In the genomic region with DNA sequence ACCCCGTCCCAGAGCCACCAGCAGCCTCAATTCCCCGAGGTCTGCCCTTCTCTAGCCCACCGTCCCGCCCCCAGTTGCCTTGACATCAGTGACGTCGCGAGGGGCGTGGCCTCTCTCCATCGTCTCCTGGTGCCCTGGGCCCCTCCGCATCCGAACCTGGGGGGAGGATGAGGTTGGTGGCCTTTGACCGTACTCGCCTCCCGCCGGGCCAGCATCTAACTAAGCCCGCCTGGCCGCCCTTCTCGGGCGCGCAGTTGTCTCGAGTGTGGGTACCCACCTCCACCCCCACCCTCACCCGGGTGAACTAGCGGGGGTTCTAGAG, we compare ENCODE assay signal across 8 cellular contexts. TPM values are rescaled to one million over a fixed set of nuclear protein-coding genes. Genes with fewer than 3 reads are reported as not detected.
DNase-seq lines count a peak whose midpoint lies in the region; ATAC-seq and TF ChIP-seq lines count a peak whose summit lies in the region.

No MANE protein-coding gene starts in this region.

- H3K36me3 ChIP-seq in Panc1 (ENCODE audit: control insufficient read depth, insufficient read depth, low read length): no peaks in the 10 kb centered on the region
- peaks cover 0 to 3% (median 0%) of the 10 kb centered on the region in 3 experiments for H3K36me3 ChIP-seq in naive thymus-derived CD4-positive, alpha-beta T cell (ENCODE audit: control insufficient read depth in 2 of 3, insufficient read depth in 3 of 3, low read length in 3 of 3)

- H3K4me3 ChIP-seq in Panc1 (ENCODE audit: low read depth in 2 of 2, low read length in 2 of 2): peak overlapping the region; percentile 67 to 75
- peak overlapping the region; percentile 94 for H3K4me3 ChIP-seq in naive thymus-derived CD4-positive, alpha-beta T cell (ENCODE audit: low read length)

- DNase-seq in D341Med (ENCODE audit: low spot score) (peak; percentile 87), HuH-7.5 (ENCODE audit: low spot score) (peak; percentile 78), Panc1 (ENCODE audit: low read depth, low spot score) (no peak), fibroblast of gingiva (ENCODE audit: low read depth) (peak; percentile 89)
- DNase-seq in activated T-helper 1 cell treated with anti-CD3 and anti-CD28 coated beads, Interleukin-12 subunit alpha, Interleukin-12 subunit beta, Interleukin-2, Interleukin-4 antibody, amounts not matched to agents 30 ng/mL and 10 ng/mL and 1 ng/mL, durations not matched to agents 14 hours and 24 hours and 36 hours (ENCODE audit: low spot score): peak; percentile 92
- peak; percentile 86 to 95 (median 93) for DNase-seq in naive thymus-derived CD4-positive, alpha-beta T cell

- no peaks in the 10 kb centered on the region for H3K9me3 Mint-ChIP-seq in activated T-helper 1 cell treated with anti-CD3 and anti-CD28 coated beads, Interleukin-12 subunit alpha, Interleukin-12 subunit beta, Interleukin-2, Interleukin-4 antibody, amounts not matched to agents 30 ng/mL and 10 ng/mL and 1 ng/mL, durations not matched to agents 14 hours and 24 hours and 36 hours
- no peaks in the 10 kb centered on the region for H3K9me3 Mint-ChIP-seq in naive thymus-derived CD4-positive, alpha-beta T cell
- H3K9me3 Mint-ChIP-seq in stimulated activated memory B cell treated with anti-CD40 and anti-IgM and Interleukin-4, amounts not matched to agents 10 μg/mL and 1 μg/mL and 100 μg/mL, for 72 hours: no peaks in the 10 kb centered on the region

- peaks cover 38% of the 10 kb centered on the region for H3K4me1 ChIP-seq in Panc1 (ENCODE audit: control insufficient read depth, insufficient read depth, low read length)
- peaks cover 73 to 83% of the 10 kb centered on the region in 2 donors for H3K4me1 ChIP-seq in naive thymus-derived CD4-positive, alpha-beta T cell (ENCODE audit: control insufficient read depth in 2 of 2, insufficient read depth in 2 of 2, low read length in 2 of 2)

- POLR2A ChIA-PET in Panc1 (lab: Charles Lee): no interaction called here
- POLR2A ChIA-PET in naive thymus-derived CD4-positive, alpha-beta T cell (lab: Charles Lee): interaction anchor here (1.0 to 12.1 kb wide), 12 partner anchors 10 to 146 kb away, joined by 3 to 157 read pairs (median 8); a partner anchor contains a TSS

- TF ChIP-seq CTCF in Panc1 (IDR thresholded peaks at IDR 0.05): no peak

- in situ Hi-C loops in Panc1 (cut with HindIII; ENCODE audit: low pct_unique_long_range_greater_than_20kb, low sequenced_read_pairs): no loop called here

- peak overlapping the region; percentile 84 for H3K27ac ChIP-seq in Panc1 (ENCODE audit: low read length)
- peak overlapping the region; percentile 97 for H3K27ac ChIP-seq in naive thymus-derived CD4-positive, alpha-beta T cell (ENCODE audit: low read depth, low read length)

- H3K27me3 Mint-ChIP-seq in activated T-helper 1 cell treated with anti-CD3 and anti-CD28 coated beads, Interleukin-12 subunit alpha, Interleukin-12 subunit beta, Interleukin-2, Interleukin-4 antibody, amounts not matched to agents 30 ng/mL and 10 ng/mL and 1 ng/mL, durations not matched to agents 14 hours and 24 hours and 36 hours (ENCODE audit: insufficient read depth): no peaks in the 10 kb centered on the region
- no peaks in the 10 kb centered on the region for H3K27me3 Mint-ChIP-seq in naive thymus-derived CD4-positive, alpha-beta T cell
- H3K27me3 Mint-ChIP-seq in stimulated activated memory B cell treated with anti-CD40 and anti-IgM and Interleukin-4, amounts not matched to agents 10 μg/mL and 1 μg/mL and 100 μg/mL, for 72 hours: no peaks in the 10 kb centered on the region

- H3K4me3 Mint-ChIP-seq in activated T-helper 1 cell treated with anti-CD3 and anti-CD28 coated beads, Interleukin-12 subunit alpha, Interleukin-12 subunit beta, Interleukin-2, Interleukin-4 antibody, amounts not matched to agents 30 ng/mL and 10 ng/mL and 1 ng/mL, durations not matched to agents 14 hours and 24 hours and 36 hours: peak overlapping the region; percentile 85
- H3K4me3 Mint-ChIP-seq in naive thymus-derived CD4-positive, alpha-beta T cell: peak overlapping the region; percentile 76 to 92 (median 88)
- peak overlapping the region; percentile 89 for H3K4me3 Mint-ChIP-seq in stimulated activated memory B cell treated with anti-CD40 and anti-IgM and Interleukin-4, amounts not matched to agents 10 μg/mL and 1 μg/mL and 100 μg/mL, for 72 hours

- intact Hi-C loops in Panc1 (cut with micrococcal nuclease; ENCODE audit: unreplicated experiment): no loop called here
- intact Hi-C loops in activated T-helper 1 cell treated with anti-CD3 and anti-CD28 coated beads, Interleukin-12 subunit alpha, Interleukin-12 subunit beta, Interleukin-2, Interleukin-4 antibody, amounts not matched to agents 30 ng/mL and 10 ng/mL and 1 ng/mL, durations not matched to agents 14 hours and 24 hours and 36 hours (cut with micrococcal nuclease): loop anchor here (1.0 kb wide), 1 partner anchor 42 kb away; no protein-coding TSS in a partner anchor
- intact Hi-C loops in naive thymus-derived CD4-positive, alpha-beta T cell (cut with micrococcal nuclease): loop anchor here in 1 of 2 donors (1.0 to 10.0 kb wide), 2 partner anchors 129 to 363 kb away; no protein-coding TSS in a partner anchor

- CTCF ChIA-PET in Panc1 (lab: Charles Lee): no interaction called here
- CTCF ChIA-PET in naive thymus-derived CD4-positive, alpha-beta T cell (lab: Charles Lee): interaction anchor here (1.1 to 10.0 kb wide), 3 partner anchors 91 to 149 kb away, joined by 5 to 193 read pairs (median 141); no protein-coding TSS in a partner anchor

- BruUV-seq in Panc1 (replicated peaks; lab: Mats Ljungman, UMichigan): no TSS peak

- H3K4me1 Mint-ChIP-seq in activated T-helper 1 cell treated with anti-CD3 and anti-CD28 coated beads, Interleukin-12 subunit alpha, Interleukin-12 subunit beta, Interleukin-2, Interleukin-4 antibody, amounts not matched to agents 30 ng/mL and 10 ng/mL and 1 ng/mL, durations not matched to agents 14 hours and 24 hours and 36 hours (ENCODE audit: low read depth): peaks cover 68% of the 10 kb centered on the region
- peaks cover 55 to 87% (median 78%) of the 10 kb centered on the region in 7 donors for H3K4me1 Mint-ChIP-seq in naive thymus-derived CD4-positive, alpha-beta T cell
- peaks cover 48% of the 10 kb centered on the region for H3K4me1 Mint-ChIP-seq in stimulated activated memory B cell treated with anti-CD40 and anti-IgM and Interleukin-4, amounts not matched to agents 10 μg/mL and 1 μg/mL and 100 μg/mL, for 72 hours

- H3K27ac Mint-ChIP-seq in activated T-helper 1 cell treated with anti-CD3 and anti-CD28 coated beads, Interleukin-12 subunit alpha, Interleukin-12 subunit beta, Interleukin-2, Interleukin-4 antibody, amounts not matched to agents 30 ng/mL and 10 ng/mL and 1 ng/mL, durations not matched to agents 14 hours and 24 hours and 36 hours: peak overlapping the region; percentile 81
- H3K27ac Mint-ChIP-seq in naive thymus-derived CD4-positive, alpha-beta T cell: peak overlapping the region; percentile 90 to 99 (median 94)
- peak overlapping the region; percentile 85 for H3K27ac Mint-ChIP-seq in stimulated activated memory B cell treated with anti-CD40 and anti-IgM and Interleukin-4, amounts not matched to agents 10 μg/mL and 1 μg/mL and 100 μg/mL, for 72 hours

- no peaks in the 10 kb centered on the region for H3K9me3 ChIP-seq in Panc1 (ENCODE audit: control insufficient read depth, insufficient read depth, low read depth, low read length)
- no peaks in the 10 kb centered on the region for H3K9me3 ChIP-seq in naive thymus-derived CD4-positive, alpha-beta T cell (ENCODE audit: control insufficient read depth in 2 of 3, low read length in 3 of 3)

- ATAC-seq in GM21390 (IDR thresholded peaks at IDR 0.05; ENCODE audit: unreplicated experiment) (peak; percentile 47), Panc1 (peak; percentile 81)
- peak; percentile 72 for ATAC-seq in naive thymus-derived CD4-positive, alpha-beta T cell
- peak; percentile 85 for ATAC-seq in stimulated activated memory B cell treated with anti-CD40 and anti-IgM and Interleukin-4, amounts not matched to agents 10 μg/mL and 1 μg/mL and 100 μg/mL, for 72 hours

- H3K27me3 ChIP-seq in Panc1 (ENCODE audit: control insufficient read depth, insufficient read depth, low read length): no peaks in the 10 kb centered on the region
- no peaks in the 10 kb centered on the region for H3K27me3 ChIP-seq in naive thymus-derived CD4-positive, alpha-beta T cell (ENCODE audit: control insufficient read depth in 2 of 2, insufficient read depth in 2 of 2, low read length in 2 of 2)

- H3K36me3 Mint-ChIP-seq in activated T-helper 1 cell treated with anti-CD3 and anti-CD28 coated beads, Interleukin-12 subunit alpha, Interleukin-12 subunit beta, Interleukin-2, Interleukin-4 antibody, amounts not matched to agents 30 ng/mL and 10 ng/mL and 1 ng/mL, durations not matched to agents 14 hours and 24 hours and 36 hours (ENCODE audit: low read depth): no peaks in the 10 kb centered on the region
- no peaks in the 10 kb centered on the region for H3K36me3 Mint-ChIP-seq in naive thymus-derived CD4-positive, alpha-beta T cell
- no peaks in the 10 kb centered on the region for H3K36me3 Mint-ChIP-seq in stimulated activated memory B cell treated with anti-CD40 and anti-IgM and Interleukin-4, amounts not matched to agents 10 μg/mL and 1 μg/mL and 100 μg/mL, for 72 hours

RNA-seq across cellular contexts. Expression of a gene that starts 5.5 kb away (rescaled TPM):
- total RNA-seq in Panc1 (2021; ENCODE audit: unreplicated experiment): 1.4 TPM
- 0.99 TPM for polyA plus RNA-seq in Panc1 (2012; ENCODE audit: insufficient read length)
- 0.24 and 0.41 TPM in 2 replicates for total RNA-seq in activated T-helper 1 cell treated with anti-CD3 and anti-CD28 coated beads, Interleukin-12 subunit alpha, Interleukin-12 subunit beta, Interleukin-2, Interleukin-4 antibody, amounts not matched to agents 30 ng/mL and 10 ng/mL and 1 ng/mL, durations not matched to agents 14 hours and 24 hours and 36 hours
- total RNA-seq in naive thymus-derived CD4-positive, alpha-beta T cell: 1 to 10 TPM in 4 of 5 experiments, under 1 TPM in 1; 0.78 to 1.8 (median 1.4) TPM
- polyA plus RNA-seq in naive thymus-derived CD4-positive, alpha-beta T cell: 1 to 10 TPM; 1.0 to 1.2 TPM

RNA-seq across cellular contexts. Expression of a gene that starts 42.7 kb away (rescaled TPM):
- total RNA-seq in Panc1 (2021; ENCODE audit: unreplicated experiment): 25.2 TPM
- 14.9 TPM for polyA plus RNA-seq in Panc1 (2012; ENCODE audit: insufficient read length)
- total RNA-seq in activated T-helper 1 cell treated with anti-CD3 and anti-CD28 coated beads, Interleukin-12 subunit alpha, Interleukin-12 subunit beta, Interleukin-2, Interleukin-4 antibody, amounts not matched to agents 30 ng/mL and 10 ng/mL and 1 ng/mL, durations not matched to agents 14 hours and 24 hours and 36 hours: 60.9 and 62.4 TPM in 2 replicates
- 10 to 100 TPM; 56.7 to 83.3 (median 79.4) TPM for total RNA-seq in naive thymus-derived CD4-positive, alpha-beta T cell
- polyA plus RNA-seq in naive thymus-derived CD4-positive, alpha-beta T cell: 100 to 1,000 TPM; 101 to 324 TPM

RNA-seq across cellular contexts. Expression of a gene that starts 45.0 kb away (rescaled TPM):
- total RNA-seq in Panc1 (2021; ENCODE audit: unreplicated experiment): 0.57 TPM
- not detected for polyA plus RNA-seq in Panc1 (2012; ENCODE audit: insufficient read length)
- total RNA-seq in activated T-helper 1 cell treated with anti-CD3 and anti-CD28 coated beads, Interleukin-12 subunit alpha, Interleukin-12 subunit beta, Interleukin-2, Interleukin-4 antibody, amounts not matched to agents 30 ng/mL and 10 ng/mL and 1 ng/mL, durations not matched to agents 14 hours and 24 hours and 36 hours: not detected in 2 replicates
- not detected for total RNA-seq in naive thymus-derived CD4-positive, alpha-beta T cell
- not detected for polyA plus RNA-seq in naive thymus-derived CD4-positive, alpha-beta T cell

RNA-seq across cellular contexts. Expression of a gene that starts 49.4 kb away (rescaled TPM):
- not detected for total RNA-seq in Panc1 (2021; ENCODE audit: unreplicated experiment)
- polyA plus RNA-seq in Panc1 (2012; ENCODE audit: insufficient read length): not detected
- not detected in 2 replicates for total RNA-seq in activated T-helper 1 cell treated with anti-CD3 and anti-CD28 coated beads, Interleukin-12 subunit alpha, Interleukin-12 subunit beta, Interleukin-2, Interleukin-4 antibody, amounts not matched to agents 30 ng/mL and 10 ng/mL and 1 ng/mL, durations not matched to agents 14 hours and 24 hours and 36 hours
- total RNA-seq in naive thymus-derived CD4-positive, alpha-beta T cell: not detected
- polyA plus RNA-seq in naive thymus-derived CD4-positive, alpha-beta T cell: not detected
